Comparison of ENCODE assay signal across 8 cellular contexts in the genomic region with DNA sequence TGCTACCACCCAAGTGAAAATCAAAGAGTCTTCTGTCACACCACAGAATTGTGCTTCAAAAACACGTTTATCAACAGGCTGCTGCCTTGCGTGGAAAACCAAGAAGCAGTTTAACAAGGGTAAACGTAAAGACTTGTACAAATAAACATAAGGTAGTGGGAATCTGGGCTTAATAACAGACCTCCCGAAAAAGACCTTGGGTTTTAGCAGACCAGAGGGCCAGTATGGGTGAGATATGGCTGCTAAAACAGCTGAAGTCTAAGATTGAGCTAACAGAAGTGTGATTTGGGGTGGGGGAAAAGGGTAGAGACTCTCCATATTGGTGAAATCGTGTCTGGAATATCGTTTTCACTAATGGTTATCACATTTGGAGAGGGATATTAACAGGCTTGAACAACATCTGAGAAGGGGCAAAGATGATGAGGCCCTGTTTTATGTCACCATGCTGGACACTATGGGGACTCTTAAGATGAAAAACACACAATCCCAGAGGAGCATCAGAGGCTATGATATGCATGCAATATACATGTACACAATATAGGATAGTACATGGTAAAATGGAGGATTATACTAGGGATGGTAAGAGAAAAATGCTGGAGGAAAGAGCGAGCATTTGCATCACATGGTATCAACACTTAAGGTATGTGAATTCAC. TPM values are rescaled to one million over a fixed set of nuclear protein-coding genes. Genes with fewer than 3 reads are reported as not detected.
DNase-seq lines count a peak whose midpoint lies in the region; ATAC-seq and TF ChIP-seq lines count a peak whose summit lies in the region.

No MANE protein-coding gene starts in this region.

- H3K27me3 Mint-ChIP-seq in activated T-helper 17 cell treated with anti-CD3 and anti-CD28 coated beads, Interleukin-2, amount 50 U/mL, for 72 hours: no peaks in the 10 kb centered on the region
- no peaks in the 10 kb centered on the region for H3K27me3 Mint-ChIP-seq in stimulated activated naive B cell treated with anti-CD40 and anti-IgM and Interleukin-4, amounts not matched to agents 10 μg/mL and 1 μg/mL and 100 μg/mL, for 72 hours

- H3K9me3 ChIP-seq in iPS-20b (ENCODE audit: insufficient read depth, low read depth, low read length): no peaks in the 10 kb centered on the region

- H3K36me3 ChIP-seq in iPS-20b (ENCODE audit: insufficient read depth, low read depth, low read length): peaks cover 5% of the 10 kb centered on the region

- H3K27ac Mint-ChIP-seq in activated T-helper 17 cell treated with anti-CD3 and anti-CD28 coated beads, Interleukin-2, amount 50 U/mL, for 72 hours: peak overlapping the region; percentile 32
- H3K27ac Mint-ChIP-seq in stimulated activated naive B cell treated with anti-CD40 and anti-IgM and Interleukin-4, amounts not matched to agents 10 μg/mL and 1 μg/mL and 100 μg/mL, for 72 hours: peak overlapping the region; percentile 87

- ATAC-seq in activated T-helper 17 cell treated with anti-CD3 and anti-CD28 coated beads, Interleukin-2, amount 50 U/mL, for 72 hours (replicated peaks): no peak
- ATAC-seq in stimulated activated naive B cell treated with anti-CD40 and anti-IgM and Interleukin-4, amounts not matched to agents 10 μg/mL and 1 μg/mL and 100 μg/mL, for 72 hours (replicated peaks): no peak
- ATAC-seq in HG02852 (IDR thresholded peaks at IDR 0.05; ENCODE audit: unreplicated experiment) (no peak), GM21447 (IDR thresholded peaks at IDR 0.05; ENCODE audit: unreplicated experiment) (no peak)

- H3K9me3 Mint-ChIP-seq in activated T-helper 17 cell treated with anti-CD3 and anti-CD28 coated beads, Interleukin-2, amount 50 U/mL, for 72 hours: no peaks in the 10 kb centered on the region
- no peaks in the 10 kb centered on the region for H3K9me3 Mint-ChIP-seq in stimulated activated naive B cell treated with anti-CD40 and anti-IgM and Interleukin-4, amounts not matched to agents 10 μg/mL and 1 μg/mL and 100 μg/mL, for 72 hours

- TF ChIP-seq CTCF in HFF-Myc (IDR thresholded peaks at IDR 0.05; ENCODE audit: low read depth, low read length, missing control alignments): no peak

- H3K4me3 ChIP-seq in HFF-Myc (replicated peaks; ENCODE audit: low read depth, low read length) (peak overlapping the region; percentile 71), iPS-20b (ENCODE audit: low read length) (peak overlapping the region; percentile 85)

- H3K9ac ChIP-seq in iPS-20b (ENCODE audit: low read depth, low read length): peak overlapping the region; percentile 86

- H3K27me3 ChIP-seq in iPS-20b (ENCODE audit: insufficient read depth, low read length): peaks cover 14% of the 10 kb centered on the region

- peaks cover 36% of the 10 kb centered on the region for H3K36me3 Mint-ChIP-seq in activated T-helper 17 cell treated with anti-CD3 and anti-CD28 coated beads, Interleukin-2, amount 50 U/mL, for 72 hours (ENCODE audit: low read depth)
- H3K36me3 Mint-ChIP-seq in stimulated activated naive B cell treated with anti-CD40 and anti-IgM and Interleukin-4, amounts not matched to agents 10 μg/mL and 1 μg/mL and 100 μg/mL, for 72 hours: peaks cover 15 to 22% of the 10 kb centered on the region in 2 donors

- H3K4me1 ChIP-seq in iPS-20b (ENCODE audit: insufficient read depth, low read length): peaks cover 34% of the 10 kb centered on the region

- no peak for DNase-seq in HFF-Myc (ENCODE audit: extremely low read depth, low read depth)
- DNase-seq in stimulated activated naive B cell treated with anti-CD40 and anti-IgM and Interleukin-4, amounts not matched to agents 10 μg/mL and 1 μg/mL and 100 μg/mL, for 72 hours: no peak
- DNase-seq in stimulated activated CD8-positive, alpha-beta memory T cell treated with anti-CD3 and anti-CD28 coated beads, Interleukin-4, amount 100 ng/mL, for 48 hours: no peak
- no peak for DNase-seq in activated CD4-positive, alpha-beta T cell treated with anti-CD3 and anti-CD28 coated beads, Interleukin-2, amount 50 U/mL, for 4 hours

- H3K4me1 Mint-ChIP-seq in activated T-helper 17 cell treated with anti-CD3 and anti-CD28 coated beads, Interleukin-2, amount 50 U/mL, for 72 hours: peaks cover 41% of the 10 kb centered on the region
- H3K4me1 Mint-ChIP-seq in stimulated activated naive B cell treated with anti-CD40 and anti-IgM and Interleukin-4, amounts not matched to agents 10 μg/mL and 1 μg/mL and 100 μg/mL, for 72 hours: peaks cover 30 to 43% of the 10 kb centered on the region in 2 donors

- H3K4me3 Mint-ChIP-seq in activated T-helper 17 cell treated with anti-CD3 and anti-CD28 coated beads, Interleukin-2, amount 50 U/mL, for 72 hours: peak overlapping the region; percentile 94
- peak overlapping the region; percentile 79 to 99 for H3K4me3 Mint-ChIP-seq in stimulated activated naive B cell treated with anti-CD40 and anti-IgM and Interleukin-4, amounts not matched to agents 10 μg/mL and 1 μg/mL and 100 μg/mL, for 72 hours

- H3K27ac ChIP-seq in iPS-20b (ENCODE audit: low read length): no peak overlapping the region

RNA-seq across cellular contexts. Expression of a gene that starts 1.4 kb away (rescaled TPM):
- total RNA-seq in activated T-helper 17 cell treated with anti-CD3 and anti-CD28 coated beads, Interleukin-2, amount 50 U/mL, for 72 hours: 10 to 100 TPM; 54.7 to 59.3 TPM

RNA-seq across cellular contexts. Expression of a gene that starts 31.1 kb away (rescaled TPM):
- total RNA-seq in activated T-helper 17 cell treated with anti-CD3 and anti-CD28 coated beads, Interleukin-2, amount 50 U/mL, for 72 hours: 10 to 100 TPM; 39.5 to 59.4 TPM

RNA-seq across cellular contexts. Expression of a gene that starts 39.3 kb away (rescaled TPM):
- under 1 TPM; 0.30 to 0.69 TPM for total RNA-seq in activated T-helper 17 cell treated with anti-CD3 and anti-CD28 coated beads, Interleukin-2, amount 50 U/mL, for 72 hours

RNA-seq across cellular contexts. Expression of a gene that starts 56.2 kb away (rescaled TPM):
- total RNA-seq in activated T-helper 17 cell treated with anti-CD3 and anti-CD28 coated beads, Interleukin-2, amount 50 U/mL, for 72 hours: 100 to 1,000 TPM; 284 to 302 TPM

RNA-seq across cellular contexts. Expression of a gene that starts 56.9 kb away (rescaled TPM):
- total RNA-seq in activated T-helper 17 cell treated with anti-CD3 and anti-CD28 coated beads, Interleukin-2, amount 50 U/mL, for 72 hours: 1 to 10 TPM; 9.4 to 9.7 TPM
